8 cellular contexts compared by ENCODE assay signal in the genomic region with DNA sequence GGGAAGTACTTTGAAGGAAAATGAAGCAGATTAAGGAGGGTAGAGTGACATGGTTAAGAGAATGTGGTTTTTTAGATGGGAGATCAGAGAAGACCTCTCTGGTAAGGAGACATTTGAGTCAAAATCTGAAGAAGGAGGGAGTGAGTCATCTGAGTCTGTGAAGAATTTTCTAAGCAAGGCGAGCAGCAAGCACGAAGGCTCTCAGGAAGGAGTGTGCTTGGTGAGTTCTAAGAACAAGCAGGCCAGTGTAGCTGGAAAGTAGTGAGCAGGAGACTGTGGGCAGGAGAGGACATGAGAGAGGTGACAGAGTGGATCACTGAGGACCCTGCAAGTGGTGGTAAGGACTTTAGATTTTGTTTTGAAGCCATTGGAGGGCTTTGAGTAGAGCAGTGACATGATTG.
A peak's percentile ranks its signal among the peaks of the same experiment; 100 is the strongest.
DNase-seq lines count a peak whose midpoint lies in the region; ATAC-seq, FAIRE-seq and TF ChIP-seq lines count a peak whose summit lies in the region.

No MANE protein-coding gene starts in this region.

- H3K27me3 Mint-ChIP-seq in memory B cell, result no peaks in the 10 kb centered on the region
- H3K27me3 Mint-ChIP-seq in WTC11 (ENCODE audit: low read depth), result peaks cover 81% of the 10 kb centered on the region

- H3K4me1 ChIP-seq in BLaER1 treated with 17β-estradiol and CSF1 and Interleukin-3, amounts not matched to agents 10 nM and 100 nM, result peaks cover 43 to 57% (median 53%) of the 10 kb centered on the region in 10 experiments
- peaks cover 17% of the 10 kb centered on the region for H3K4me1 ChIP-seq in HepG2 (ENCODE audit: insufficient read depth, low read length)

- TF ChIP-seq EP300 in HepG2 (IDR thresholded peaks at IDR 0.05; ENCODE audit: low read depth in 2 of 2, low read length in 2 of 2) (no peak), HepG2 (CRISPR knock-in tag; IDR thresholded peaks at IDR 0.05; ENCODE audit: borderline replicate concordance) (no peak)

- H3K4me2 ChIP-seq in BLaER1 treated with 17β-estradiol and CSF1 and Interleukin-3, amounts not matched to agents 10 nM and 100 nM, result peak overlapping the region in 8 of 11 experiments; percentile 4 to 81 (median 36); a peak in 15 of 22 replicates
- no peak overlapping the region for H3K4me2 ChIP-seq in HepG2 (ENCODE audit: low read depth, low read length)

- no peak for TF ChIP-seq CTCF in HepG2 (CRISPR knock-in tag; IDR thresholded peaks at IDR 0.05)
- TF ChIP-seq CTCF in WTC11 (IDR thresholded peaks at IDR 0.05), result no peak

- H3K4me3 ChIP-seq in BLaER1 treated with 17β-estradiol and CSF1 and Interleukin-3, amounts not matched to agents 10 nM and 100 nM, result no peak overlapping the region
- no peak overlapping the region for H3K4me3 ChIP-seq in HepG2 (replicated peaks in 1 of 3; ENCODE audit: insufficient read depth in 1 of 3, low read depth in 2 of 3, low read length in 3 of 3)

- H3K4me1 Mint-ChIP-seq in memory B cell (peaks cover 46% of the 10 kb centered on the region), WTC11 (peaks cover 34% of the 10 kb centered on the region)

- H3K9ac ChIP-seq in BLaER1 treated with 17β-estradiol and CSF1 and Interleukin-3, amounts not matched to agents 10 nM and 100 nM, result no peak overlapping the region
- no peak overlapping the region for H3K9ac ChIP-seq in HepG2 (ENCODE audit: insufficient read depth, low read depth, low read length)

- peak; percentile 56 to 66 for DNase-seq in activated CD4-positive, alpha-beta T cell treated with anti-CD3 and anti-CD28 coated beads, Interleukin-2, amount 50 U/mL, for 48 hours
- no peak for DNase-seq in memory B cell (ENCODE audit: low spot score in 2 of 2)
- DNase-seq in NCI-H1417 treated with DMSO at 0.1 percent for 48 hours (lab: John Stamatoyannopoulos, UW), result no peak
- no peak for DNase-seq in HepG2 (ENCODE audit: low spot score)
- no peak for DNase-seq in WTC11 (ENCODE audit: low spot score)

- H3K79me2 ChIP-seq in HepG2 (ENCODE audit: insufficient read depth, low read length), result no peaks in the 10 kb centered on the region

- peaks cover 3% of the 10 kb centered on the region for H3K36me3 Mint-ChIP-seq in memory B cell
- no peaks in the 10 kb centered on the region for H3K36me3 Mint-ChIP-seq in WTC11

- BruUV-seq in HepG2 (replicated peaks; lab: Mats Ljungman, UMichigan), result no TSS peak

- H3K9me3 Mint-ChIP-seq in memory B cell (no peaks in the 10 kb centered on the region), WTC11 (no peaks in the 10 kb centered on the region)

- no peak for TF ChIP-seq RAD21 in HepG2 (CRISPR knock-in tag; IDR thresholded peaks at IDR 0.05)

- no peak for FAIRE-seq in HepG2 (lab: Jason Lieb, UNC)

- no peak overlapping the region for H2AFZ ChIP-seq in HepG2 (ENCODE audit: low read length)

- 6% methylated on average over 2 of the region's 2 CpGs for WGBS in HepG2 (ENCODE audit: low lambda C conversion rate)

- intact Hi-C loops in HepG2 (cut with micrococcal nuclease; ENCODE audit: unreplicated experiment), result no loop called here

- H3K27me3 ChIP-seq in BLaER1 treated with 17β-estradiol and CSF1 and Interleukin-3, amounts not matched to agents 10 nM and 100 nM, result peaks cover 0 to 68% (median 0%) of the 10 kb centered on the region in 11 experiments; a peak in 9 of 22 replicates
- peaks cover 0 to 8% of the 10 kb centered on the region in 2 experiments; a peak in 2 of 5 replicates for H3K27me3 ChIP-seq in HepG2 (ENCODE audit: control insufficient read depth in 1 of 2, insufficient read depth in 2 of 2, low read length in 2 of 2)

- H4K20me1 ChIP-seq in BLaER1 treated with 17β-estradiol and CSF1 and Interleukin-3, amounts not matched to agents 10 nM and 100 nM, result peaks cover 0 to 14% (median 0%) of the 10 kb centered on the region in 11 experiments; a peak in 3 of 22 replicates
- H4K20me1 ChIP-seq in HepG2 (ENCODE audit: insufficient read depth, low read length), result no peaks in the 10 kb centered on the region

- peak; percentile 41 for ATAC-seq in HG02588 (IDR thresholded peaks at IDR 0.05; ENCODE audit: unreplicated experiment)
- no peak for ATAC-seq in memory B cell (ENCODE audit: low read depth)
- ATAC-seq in HepG2, result no peak
- no peak for ATAC-seq in WTC11
- no peak for ATAC-seq in HG03159 (IDR thresholded peaks at IDR 0.05; ENCODE audit: unreplicated experiment)

- in situ Hi-C loops in HepG2 (cut with HindIII; ENCODE audit: extremely low pct_ligation_motif_present, low pct_unique_long_range_greater_than_20kb), result no loop called here

- POLR2A ChIA-PET in HepG2 (lab: Yijun Ruan, JAX) (no interaction called here), WTC11 (lab: Charles Lee) (no interaction called here)

- CTCF ChIA-PET in HepG2 (lab: Yijun Ruan, JAX; ENCODE audit: low intra/inter-chr PET ratio, low total read pairs), result no interaction called here
- CTCF ChIA-PET in WTC11 (lab: Charles Lee), result no interaction called here

- H3K27ac ChIP-seq in BLaER1 treated with 17β-estradiol and CSF1 and Interleukin-3, amounts not matched to agents 10 nM and 100 nM, result no peak overlapping the region
- no peak overlapping the region for H3K27ac ChIP-seq in HepG2 (ENCODE audit: extremely low read length, insufficient read depth, low read length)

- H3K36me3 ChIP-seq in BLaER1 treated with 17β-estradiol and CSF1 and Interleukin-3, amounts not matched to agents 10 nM and 100 nM, result no peaks in the 10 kb centered on the region
- H3K36me3 ChIP-seq in HepG2 (replicated peaks in 1 of 2; ENCODE audit: control insufficient read depth in 1 of 2, insufficient read depth in 2 of 2, low read length in 2 of 2), result no peaks in the 10 kb centered on the region

- H3K4me3 Mint-ChIP-seq in memory B cell (peak overlapping the region; percentile 11), WTC11 (no peak overlapping the region)

- H3K9me3 ChIP-seq in BLaER1 treated with 17β-estradiol and CSF1 and Interleukin-3, amounts not matched to agents 10 nM and 100 nM (replicated peaks in 1 of 11), result no peaks in the 10 kb centered on the region
- H3K9me3 ChIP-seq in HepG2 (ENCODE audit: low read length), result no peaks in the 10 kb centered on the region

- H3K27ac Mint-ChIP-seq in memory B cell (peak overlapping the region; percentile 38), WTC11 (no peak overlapping the region)

- TF ChIP-seq POLR2A in HepG2 (IDR thresholded peaks at IDR 0.05; ENCODE audit: insufficient read depth in 1 of 2, low read depth in 2 of 2, low read length in 2 of 2), result no peak

TF ChIP-seq in WTC11, 78 proteins besides CTCF, POLR2A, EP300 and RAD21 (continues in another document):
- TF ChIP-seq FOXJ3 (CRISPR knock-in tag; IDR thresholded peaks at IDR 0.05; ENCODE audit: borderline replicate concordance) (no peak), NR1H2 (CRISPR knock-in tag; IDR thresholded peaks at IDR 0.05) (no peak), ARID4B (CRISPR knock-in tag; IDR thresholded peaks at IDR 0.05; ENCODE audit: borderline replicate concordance) (no peak)
- TF ChIP-seq, protein P1, sequence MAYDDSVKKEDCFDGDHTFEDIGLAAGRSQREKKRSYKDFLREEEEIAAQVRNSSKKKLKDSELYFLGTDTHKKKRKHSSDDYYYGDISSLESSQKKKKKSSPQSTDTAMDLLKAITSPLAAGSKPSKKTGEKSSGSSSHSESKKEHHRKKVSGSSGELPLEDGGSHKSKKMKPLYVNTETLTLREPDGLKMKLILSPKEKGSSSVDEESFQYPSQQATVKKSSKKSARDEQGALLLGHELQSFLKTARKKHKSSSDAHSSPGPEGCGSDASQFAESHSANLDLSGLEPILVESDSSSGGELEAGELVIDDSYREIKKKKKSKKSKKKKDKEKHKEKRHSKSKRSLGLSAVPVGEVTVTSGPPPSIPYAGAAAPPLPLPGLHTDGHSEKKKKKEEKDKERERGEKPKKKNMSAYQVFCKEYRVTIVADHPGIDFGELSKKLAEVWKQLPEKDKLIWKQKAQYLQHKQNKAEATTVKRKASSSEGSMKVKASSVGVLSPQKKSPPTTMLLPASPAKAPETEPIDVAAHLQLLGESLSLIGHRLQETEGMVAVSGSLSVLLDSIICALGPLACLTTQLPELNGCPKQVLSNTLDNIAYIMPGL (CRISPR knock-in tag; IDR thresholded peaks at IDR 0.05), result no peak

Comparison
In these comparisons a context has a peak if more than half of its experiments do, and no peak if none do; other contexts are left out.
1. DNase-seq: peak in activated CD4-positive, alpha-beta T cell treated with anti-CD3 and anti-CD28 coated beads, Interleukin-2, amount 50 U/mL, for 48 hours (2 of 2); none in memory B cell (0 of 2), NCI-H1417 treated with DMSO at 0.1 percent for 48 hours (single experiment), HepG2 (single experiment) and WTC11 (single experiment).